ENCODE assay signal across 10 cellular contexts in the genomic region with DNA sequence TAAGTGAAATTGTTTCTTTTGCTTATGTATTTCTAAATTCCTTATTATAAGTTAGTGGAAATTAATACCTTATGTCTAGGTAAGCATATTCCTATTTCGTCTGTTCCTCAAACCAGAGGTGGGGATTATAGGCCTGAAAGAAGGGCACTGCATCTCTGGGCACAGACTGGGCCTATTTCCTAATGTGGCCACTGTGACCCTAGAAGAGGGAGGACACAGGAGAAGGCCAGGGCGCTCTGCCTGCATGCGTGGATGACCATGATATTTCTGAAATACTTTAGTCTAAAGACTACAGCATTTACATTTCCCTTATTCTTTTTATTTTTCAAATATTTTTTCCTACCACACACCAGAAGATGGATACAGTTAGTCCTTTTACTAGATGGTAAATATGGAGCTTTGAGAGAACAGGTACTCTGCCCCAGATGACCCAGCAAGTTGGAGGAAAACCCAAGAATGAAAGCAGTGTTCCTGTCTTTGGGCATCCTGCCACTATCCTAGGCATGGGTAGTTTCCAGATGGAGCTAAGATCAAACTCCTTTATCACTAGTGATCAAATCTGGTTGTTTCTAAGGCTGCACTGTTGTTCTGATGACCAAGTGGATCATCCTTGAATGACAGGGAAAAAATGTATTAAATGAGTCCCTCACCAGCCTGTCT. TPM values are rescaled to one million over a fixed set of nuclear protein-coding genes. Genes with fewer than 3 reads are reported as not detected.
DNase-seq lines count a peak whose midpoint lies in the region; ATAC-seq and TF ChIP-seq lines count a peak whose summit lies in the region.
"Had no signal": no experiment of that assay in that cellular context is flagged by ENCODE, and none has a peak within 500 bp of the region (broad histone marks: within the 10 kb centered on the region; RNA-seq: fewer than 3 reads in every experiment).

No MANE protein-coding gene starts in this region.

- H3K4me3 ChIP-seq in PC-3 (ENCODE audit: low read length) (no peak overlapping the region), colonic mucosa (no peak overlapping the region), mesodermal cell (ENCODE audit: extremely low read depth, insufficient read depth, low read length, poor library complexity, severe bottlenecking) (no peak overlapping the region), suprapubic skin (no peak overlapping the region)

- H3K9ac ChIP-seq in PC-3 (ENCODE audit: low read length): no peak overlapping the region
- no peak overlapping the region for H3K9ac ChIP-seq in colonic mucosa (ENCODE audit: low read depth in 2 of 2, low read length in 2 of 2)

- H3K79me2 ChIP-seq in PC-3 (ENCODE audit: low read length): peaks cover 62% of the 10 kb centered on the region

- TSS peak; percentile 88 for BruUV-seq in PC-3 (replicated peaks; lab: Mats Ljungman, UMichigan)

- H3K27ac ChIP-seq in PC-3 (ENCODE audit: low read length) (peak overlapping the region; percentile 53), colonic mucosa (peak overlapping the region; percentile 18), mesodermal cell (ENCODE audit: low read depth, low read length, severe bottlenecking) (peak overlapping the region; percentile 98), suprapubic skin (peak overlapping the region; percentile 81)

- H3K4me1 ChIP-seq in PC-3 (ENCODE audit: insufficient read depth, low read length) (peaks cover 66% of the 10 kb centered on the region), colonic mucosa (no peaks in the 10 kb centered on the region), mesodermal cell (ENCODE audit: control insufficient read depth, insufficient read depth, low read length, poor library complexity, severe bottlenecking) (peaks cover 79% of the 10 kb centered on the region), suprapubic skin (peaks cover 51% of the 10 kb centered on the region)

- POLR2A ChIA-PET in PC-3 (lab: Charles Lee; ENCODE audit: unreplicated experiment): interaction anchor here (0.7 kb wide), 1 partner anchor 94 kb away, joined by 3 read pairs; no protein-coding TSS in a partner anchor

- no peaks in the 10 kb centered on the region for H3K9me3 ChIP-seq in PC-3 (ENCODE audit: low read length)
- H3K9me3 ChIP-seq in colonic mucosa: no peaks in the 10 kb centered on the region
- no peaks in the 10 kb centered on the region for H3K9me3 ChIP-seq in mesodermal cell (ENCODE audit: control insufficient read depth, low read length)
- no peaks in the 10 kb centered on the region for H3K9me3 ChIP-seq in suprapubic skin

- no peaks in the 10 kb centered on the region for H4K20me1 ChIP-seq in PC-3 (ENCODE audit: low read length)

- CTCF ChIA-PET in PC-3 (lab: Charles Lee): interaction anchor here (1.7 kb wide), 1 partner anchor 36 kb away, joined by 7 read pairs; no protein-coding TSS in a partner anchor

- H3F3A ChIP-seq in PC-3 (ENCODE audit: low read length, unreplicated experiment): peaks cover 6% of the 10 kb centered on the region

- DNase-seq in PC-3 (no peak), colonic mucosa (no peak), suprapubic skin (ENCODE audit: low spot score in 2 of 2) (no peak), omental fat pad (ENCODE audit: low spot score) (no peak)
- DNase-seq in activated CD4-positive, CD25-positive, alpha-beta regulatory T cell (lab: John Stamatoyannopoulos, UW): no peak
- DNase-seq: NCI-H1417 treated with DMSO at 0.1 percent for 48 hours; stimulated activated naive CD8-positive, alpha-beta T cell treated with anti-CD3 and anti-CD28 coated beads, Interleukin-15, amount 100 ng/mL, for 72 hours had no signal

- 97% methylated on average over 3 of the region's 3 CpGs; no CpG with 5 or more reads in 1 of the 2 experiments for WGBS in mesodermal cell (ENCODE audit: insufficient coverage in 2 of 2), 2 experiments
- 89% methylated on average over 3 of the region's 3 CpGs for WGBS in suprapubic skin

- no peaks in the 10 kb centered on the region for H3K27me3 ChIP-seq in PC-3 (ENCODE audit: low read length)
- H3K27me3 ChIP-seq in colonic mucosa: no peaks in the 10 kb centered on the region
- H3K27me3 ChIP-seq in suprapubic skin: no peaks in the 10 kb centered on the region

- H3K36me3 ChIP-seq in PC-3 (ENCODE audit: low read depth, low read length) (0 out of 2 replicates have a peak, but pooled peaks cover 2% of the 10 kb centered on the region), colonic mucosa (no peaks in the 10 kb centered on the region), mesodermal cell (ENCODE audit: control insufficient read depth, insufficient read depth, low read length) (peaks cover 4% of the 10 kb centered on the region), suprapubic skin (no peaks in the 10 kb centered on the region)

- no peaks in the 10 kb centered on the region for H3K9me2 ChIP-seq in PC-3 (replicated peaks; ENCODE audit: low read length)

- TF ChIP-seq EP300 in suprapubic skin (IDR thresholded peaks at IDR 0.05): no peak

- no peak overlapping the region for H2AFZ ChIP-seq in PC-3 (ENCODE audit: low read length)

- ATAC-seq in PC-3 (no peak), omental fat pad (ENCODE audit: low FRiP score) (no peak), HG03097 (IDR thresholded peaks at IDR 0.05; ENCODE audit: low FRiP score, unreplicated experiment) (no peak), HG02870 (IDR thresholded peaks at IDR 0.05; ENCODE audit: unreplicated experiment) (no peak)
- ATAC-seq: stimulated activated naive CD8-positive, alpha-beta T cell treated with anti-CD3 and anti-CD28 coated beads, Interleukin-15, amount 100 ng/mL, for 72 hours had no signal

- TF ChIP-seq CTCF in PC-3 (conservative IDR thresholded peaks at IDR 0.05; ENCODE audit: low read depth, low read length): no peak
- TF ChIP-seq CTCF in colonic mucosa (IDR thresholded peaks at IDR 0.05): no peak
- TF ChIP-seq CTCF in suprapubic skin (IDR thresholded peaks at IDR 0.05): no peak
- TF ChIP-seq CTCF in omental fat pad (IDR thresholded peaks at IDR 0.05): no peak

- peak overlapping the region; percentile 58 for H3K4me2 ChIP-seq in PC-3 (ENCODE audit: low read length)

- no peak for TF ChIP-seq POLR2A in suprapubic skin (IDR thresholded peaks at IDR 0.05)

- intact Hi-C loops in PC-3 (cut with micrococcal nuclease): loop anchor here (1.0 kb wide), 1 partner anchor 27 kb away; a partner anchor contains a TSS
- intact Hi-C loops in colonic mucosa (cut with DNase I): no loop called here

RNA-seq across cellular contexts. Expression of a gene that starts 27.8 kb away (rescaled TPM):
- 10.7 and 13.3 TPM in 2 replicates for total RNA-seq in PC-3 (2014; rRNA removed)
- 1 to 10 TPM; 4.7 to 8.6 TPM for total RNA-seq in colonic mucosa
- 19.5 TPM for polyA plus RNA-seq in mesodermal cell (2013, experiment 1 of 2)
- 16.2 TPM for polyA plus RNA-seq in mesodermal cell (2013, experiment 2 of 2)
- total RNA-seq in suprapubic skin: 10 to 100 TPM; 17.5 to 22.3 (median 19.0) TPM
- 10 to 100 TPM; 12.2 to 23.5 (median 21.1) TPM for total RNA-seq in omental fat pad

Comparison
In these comparisons a context has a peak if more than half of its experiments do, and no peak if none do; other contexts are left out.
1. H3K27ac ChIP-seq: peak in every context shown above with its lines; median percentile 98 in mesodermal cell; 81 in suprapubic skin; 53 in PC-3; 18 in colonic mucosa.